In the genomic region with DNA sequence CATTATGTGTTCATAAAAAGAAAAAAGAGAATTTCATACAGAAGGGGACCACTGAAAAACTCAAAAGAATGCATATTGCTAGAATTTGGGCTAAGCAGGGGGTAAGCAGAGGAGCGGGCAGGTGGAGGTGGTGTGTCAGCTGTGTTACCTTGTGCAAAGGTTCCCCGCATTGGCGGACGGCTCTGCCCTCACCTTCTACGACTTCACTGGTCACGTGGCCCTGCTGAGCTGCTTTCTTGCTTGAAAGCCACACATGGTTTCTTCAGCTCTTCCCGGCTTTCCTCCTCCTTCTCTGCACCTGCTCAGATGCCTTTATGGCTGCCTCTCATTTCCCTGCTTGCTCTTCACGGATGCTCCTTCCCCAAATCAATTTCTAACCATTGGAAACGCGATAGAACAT, we compare ENCODE assay signal across 24 cellular contexts.
"Had no signal": no experiment of that assay in that cellular context is flagged by ENCODE, and none has a peak within 500 bp of the region (broad histone marks: within the 10 kb centered on the region; RNA-seq: fewer than 3 reads in every experiment).

No MANE protein-coding gene starts in this region.

- H3K4me3 Mint-ChIP-seq: activated T-cell treated with anti-CD3 and anti-CD28 coated beads, Interleukin-2, amount 50 U/mL, for 72 hours; naive B cell had no signal

- H3K79me2 ChIP-seq: parathyroid adenoma had no signal

- H3K4me3 ChIP-seq: body of pancreas, cardiac muscle cell, left lung, lower lobe of right lung, mucosa of descending colon, spleen, testis, transverse colon had no signal

- H3K27ac Mint-ChIP-seq: activated T-cell treated with anti-CD3 and anti-CD28 coated beads, Interleukin-2, amount 50 U/mL, for 72 hours; naive B cell had no signal

- H3K36me3 ChIP-seq: transverse colon had no signal

- ATAC-seq: activated naive CD4-positive, alpha-beta T cell treated with anti-CD3 and anti-CD28 coated beads, Interleukin-2, amount 50 U/mL, for 72 hours; activated T-cell treated with anti-CD3 and anti-CD28 coated beads, Interleukin-2, amount 50 U/mL, for 72 hours; body of pancreas; esophagus mucosa; foreskin keratinocyte; left lung; lower lobe of right lung; mucosa of descending colon; stimulated activated naive CD8-positive, alpha-beta T cell treated with anti-CD3 and anti-CD28 coated beads, Interleukin-15, Interleukin-2, amounts not matched to agents 100 U/mL and 50 U/mL, for 24 hours had no signal

- H3K27ac ChIP-seq: body of pancreas, cardiac muscle cell, foreskin keratinocyte, left lung, lower lobe of right lung, parathyroid adenoma, spleen, testis, transverse colon, VCaP had no signal

- H3K4me1 ChIP-seq: body of pancreas, left lung, parathyroid adenoma, spleen, testis, transverse colon had no signal

- H3K9me3 Mint-ChIP-seq: activated naive CD4-positive, alpha-beta T cell treated with anti-CD3 and anti-CD28 coated beads, Interleukin-2, amount 50 U/mL, for 72 hours; activated T-cell treated with anti-CD3 and anti-CD28 coated beads, Interleukin-2, amount 50 U/mL, for 72 hours had no signal

- H3K4me1 Mint-ChIP-seq: naive B cell had no signal

- H3K27me3 Mint-ChIP-seq: naive B cell had no signal

- H3K27me3 ChIP-seq: body of pancreas, cardiac muscle cell, foreskin keratinocyte, left lung, spleen, testis, transverse colon had no signal

- H2AFZ ChIP-seq: parathyroid adenoma had no signal

- DNase-seq: activated CD4-positive, alpha-beta T cell treated with anti-CD3 and anti-CD28 coated beads for 4 hours; activated CD4-positive, alpha-beta T cell treated with anti-CD3 and anti-CD28 coated beads, Interleukin-2, amount 50 U/mL, for 4 hours; activated naive CD4-positive, alpha-beta T cell; activated T-cell treated with anti-CD3 and anti-CD28 coated beads for 4 hours; activated T-cell treated with anti-CD3 and anti-CD28 coated beads, Interleukin-2, amount 50 U/mL, for 72 hours; body of pancreas; cortex of kidney; foreskin keratinocyte; left lung; lower lobe of right lung; mucosa of descending colon; naive B cell; occipital lobe; right cardiac atrium; spleen; stimulated activated CD4-positive, alpha-beta T cell treated with anti-CD3 and anti-CD28 coated beads, Interleukin-2, amount 100 ng/mL, for 48 hours; stimulated activated naive CD8-positive, alpha-beta T cell treated with anti-CD3 and anti-CD28 coated beads, Interleukin-15, Interleukin-2, amounts not matched to agents 100 U/mL and 50 U/mL, for 24 hours; testis; transverse colon had no signal

- H3K9ac ChIP-seq: parathyroid adenoma had no signal

- H3K9me3 ChIP-seq: body of pancreas, left lung, lower lobe of right lung, mucosa of descending colon, testis, transverse colon had no signal
